In the genomic region with DNA sequence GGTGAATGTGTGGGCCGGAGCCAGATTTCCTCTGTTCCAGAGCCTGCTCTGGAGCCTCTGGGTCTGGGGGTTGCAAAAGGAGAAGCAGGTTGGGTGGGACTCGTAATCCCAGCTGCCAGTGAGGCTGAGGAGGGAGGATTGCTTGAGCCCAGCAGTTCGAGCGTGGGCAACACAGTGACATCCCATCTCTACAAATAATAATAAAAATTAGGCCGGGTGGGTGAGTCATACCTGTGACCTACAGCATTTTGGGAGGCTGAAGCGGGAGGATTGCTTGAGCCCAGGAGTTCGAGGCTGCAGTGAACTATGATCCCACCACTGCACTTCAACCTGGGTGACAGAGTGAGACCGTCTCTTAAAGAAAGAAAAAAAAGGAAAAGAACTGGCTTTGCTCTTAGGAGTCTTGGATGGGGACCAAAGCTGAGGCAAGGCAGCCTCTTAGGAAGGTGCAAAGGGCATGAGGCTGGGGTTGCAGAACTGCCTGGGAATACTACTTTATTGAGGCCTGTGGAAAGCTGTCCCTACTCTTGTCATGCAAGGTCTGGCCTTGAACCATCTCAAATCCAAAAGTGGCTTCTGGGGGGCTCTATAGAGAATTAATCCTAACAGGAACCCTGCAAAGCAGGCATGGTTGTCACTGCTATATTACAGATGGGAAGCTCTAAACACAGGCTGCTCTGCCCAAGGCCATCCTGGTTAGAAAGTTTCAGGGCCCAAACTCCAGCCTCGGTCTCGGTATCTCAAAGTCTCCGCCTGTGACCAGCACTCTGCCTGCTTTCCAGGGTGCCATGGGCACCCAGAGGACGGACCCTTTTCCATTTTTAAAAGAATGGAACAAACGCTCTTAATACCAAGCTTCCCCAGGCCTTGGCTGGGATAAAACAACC, we compare ENCODE assay signal across 1 cellular context.
TF ChIP-seq lines count a peak whose summit lies in the region.

No MANE protein-coding gene starts in this region.

TF ChIP-seq in HepG2, 621 proteins besides CTCF, POLR2A, EP300 and RAD21 (continued from another document and continues in another):
- TF ChIP-seq, protein P1, sequence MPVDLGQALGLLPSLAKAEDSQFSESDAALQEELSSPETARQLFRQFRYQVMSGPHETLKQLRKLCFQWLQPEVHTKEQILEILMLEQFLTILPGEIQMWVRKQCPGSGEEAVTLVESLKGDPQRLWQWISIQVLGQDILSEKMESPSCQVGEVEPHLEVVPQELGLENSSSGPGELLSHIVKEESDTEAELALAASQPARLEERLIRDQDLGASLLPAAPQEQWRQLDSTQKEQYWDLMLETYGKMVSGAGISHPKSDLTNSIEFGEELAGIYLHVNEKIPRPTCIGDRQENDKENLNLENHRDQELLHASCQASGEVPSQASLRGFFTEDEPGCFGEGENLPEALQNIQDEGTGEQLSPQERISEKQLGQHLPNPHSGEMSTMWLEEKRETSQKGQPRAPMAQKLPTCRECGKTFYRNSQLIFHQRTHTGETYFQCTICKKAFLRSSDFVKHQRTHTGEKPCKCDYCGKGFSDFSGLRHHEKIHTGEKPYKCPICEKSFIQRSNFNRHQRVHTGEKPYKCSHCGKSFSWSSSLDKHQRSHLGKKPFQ (CRISPR knock-in tag; IDR thresholded peaks at IDR 0.05; ENCODE audit: insufficient replicate concordance), result no peak
- no peak for TF ChIP-seq GABPA (IDR thresholded peaks at IDR 0.05; ENCODE audit: low read depth, low read length)
- TF ChIP-seq GABPA (CRISPR knock-in tag; IDR thresholded peaks at IDR 0.05; ENCODE audit: low read depth), result no peak
- peak; percentile 44 for TF ChIP-seq FOSL2 (CRISPR knock-in tag; IDR thresholded peaks at IDR 0.05)
- peak; percentile 47; the same call in 1 of the 2 replicates for TF ChIP-seq PHF21A (CRISPR knock-in tag; IDR thresholded peaks at IDR 0.05)
- TF ChIP-seq, protein P2, sequence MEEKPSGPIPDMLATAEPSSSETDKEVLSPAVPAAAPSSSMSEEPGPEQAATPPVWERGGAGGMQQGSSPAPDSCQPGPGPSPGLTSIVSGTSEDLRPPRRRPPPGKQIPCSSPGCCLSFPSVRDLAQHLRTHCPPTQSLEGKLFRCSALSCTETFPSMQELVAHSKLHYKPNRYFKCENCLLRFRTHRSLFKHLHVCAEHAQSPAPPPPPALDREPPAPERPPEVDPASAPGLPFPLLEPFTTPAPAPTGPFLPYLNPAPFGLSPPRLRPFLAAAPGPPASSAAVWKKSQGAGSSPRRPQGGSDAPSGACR (CRISPR knock-in tag; IDR thresholded peaks at IDR 0.05), result no peak
- TF ChIP-seq CCDC6 (CRISPR knock-in tag; IDR thresholded peaks at IDR 0.05), result no peak
- TF ChIP-seq, protein P3, sequence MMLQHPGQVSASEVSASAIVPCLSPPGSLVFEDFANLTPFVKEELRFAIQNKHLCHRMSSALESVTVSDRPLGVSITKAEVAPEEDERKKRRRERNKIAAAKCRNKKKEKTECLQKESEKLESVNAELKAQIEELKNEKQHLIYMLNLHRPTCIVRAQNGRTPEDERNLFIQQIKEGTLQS (CRISPR knock-in tag; IDR thresholded peaks at IDR 0.05), result no peak
- no peak for TF ChIP-seq POLR2AphosphoS5 (IDR thresholded peaks at IDR 0.05; ENCODE audit: low read depth, low read length)
- no peak for TF ChIP-seq SP140L (CRISPR knock-in tag; IDR thresholded peaks at IDR 0.05; ENCODE audit: borderline replicate concordance)
- 0 out of 2 replicates have a peak, but pooled peaks have one; percentile 21 for TF ChIP-seq ZNF430 (CRISPR knock-in tag; IDR thresholded peaks at IDR 0.05)
- TF ChIP-seq ZNF468 (CRISPR knock-in tag; IDR thresholded peaks at IDR 0.05), result no peak
- 0 out of 2 replicates have a peak, but pooled peaks have one; percentile 28 for TF ChIP-seq ZSCAN31 (CRISPR knock-in tag; IDR thresholded peaks at IDR 0.05; ENCODE audit: low read depth)
- TF ChIP-seq GATAD2A (CRISPR knock-in tag; IDR thresholded peaks at IDR 0.05), result no peak
- TF ChIP-seq, protein P4, sequence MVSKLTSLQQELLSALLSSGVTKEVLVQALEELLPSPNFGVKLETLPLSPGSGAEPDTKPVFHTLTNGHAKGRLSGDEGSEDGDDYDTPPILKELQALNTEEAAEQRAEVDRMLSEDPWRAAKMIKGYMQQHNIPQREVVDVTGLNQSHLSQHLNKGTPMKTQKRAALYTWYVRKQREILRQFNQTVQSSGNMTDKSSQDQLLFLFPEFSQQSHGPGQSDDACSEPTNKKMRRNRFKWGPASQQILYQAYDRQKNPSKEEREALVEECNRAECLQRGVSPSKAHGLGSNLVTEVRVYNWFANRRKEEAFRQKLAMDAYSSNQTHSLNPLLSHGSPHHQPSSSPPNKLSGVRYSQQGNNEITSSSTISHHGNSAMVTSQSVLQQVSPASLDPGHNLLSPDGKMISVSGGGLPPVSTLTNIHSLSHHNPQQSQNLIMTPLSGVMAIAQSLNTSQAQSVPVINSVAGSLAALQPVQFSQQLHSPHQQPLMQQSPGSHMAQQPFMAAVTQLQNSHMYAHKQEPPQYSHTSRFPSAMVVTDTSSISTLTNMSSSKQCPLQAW (CRISPR knock-in tag; IDR thresholded peaks at IDR 0.05), result no peak; the same call in 1 of the 2 replicates
- TF ChIP-seq, protein P5, sequence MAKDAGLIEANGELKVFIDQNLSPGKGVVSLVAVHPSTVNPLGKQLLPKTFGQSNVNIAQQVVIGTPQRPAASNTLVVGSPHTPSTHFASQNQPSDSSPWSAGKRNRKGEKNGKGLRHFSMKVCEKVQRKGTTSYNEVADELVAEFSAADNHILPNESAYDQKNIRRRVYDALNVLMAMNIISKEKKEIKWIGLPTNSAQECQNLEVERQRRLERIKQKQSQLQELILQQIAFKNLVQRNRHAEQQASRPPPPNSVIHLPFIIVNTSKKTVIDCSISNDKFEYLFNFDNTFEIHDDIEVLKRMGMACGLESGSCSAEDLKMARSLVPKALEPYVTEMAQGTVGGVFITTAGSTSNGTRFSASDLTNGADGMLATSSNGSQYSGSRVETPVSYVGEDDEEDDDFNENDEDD (CRISPR knock-in tag; IDR thresholded peaks at IDR 0.05; ENCODE audit: borderline replicate concordance), result no peak
- no peak for TF ChIP-seq ZNF180 (CRISPR knock-in tag; IDR thresholded peaks at IDR 0.05; ENCODE audit: borderline replicate concordance, low read depth)
- TF ChIP-seq NR3C1 (CRISPR knock-in tag; IDR thresholded peaks at IDR 0.05), result no peak
- TF ChIP-seq, protein P6, sequence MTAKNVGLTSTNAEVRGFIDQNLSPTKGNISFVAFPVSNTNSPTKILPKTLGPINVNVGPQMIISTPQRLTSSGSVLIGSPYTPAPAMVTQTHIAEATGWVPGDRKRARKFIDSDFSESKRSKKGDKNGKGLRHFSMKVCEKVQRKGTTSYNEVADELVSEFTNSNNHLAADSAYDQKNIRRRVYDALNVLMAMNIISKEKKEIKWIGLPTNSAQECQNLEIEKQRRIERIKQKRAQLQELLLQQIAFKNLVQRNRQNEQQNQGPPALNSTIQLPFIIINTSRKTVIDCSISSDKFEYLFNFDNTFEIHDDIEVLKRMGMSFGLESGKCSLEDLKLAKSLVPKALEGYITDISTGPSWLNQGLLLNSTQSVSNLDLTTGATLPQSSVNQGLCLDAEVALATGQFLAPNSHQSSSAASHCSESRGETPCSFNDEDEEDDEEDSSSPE (CRISPR knock-in tag; IDR thresholded peaks at IDR 0.05), result no peak
- TF ChIP-seq, protein P7, sequence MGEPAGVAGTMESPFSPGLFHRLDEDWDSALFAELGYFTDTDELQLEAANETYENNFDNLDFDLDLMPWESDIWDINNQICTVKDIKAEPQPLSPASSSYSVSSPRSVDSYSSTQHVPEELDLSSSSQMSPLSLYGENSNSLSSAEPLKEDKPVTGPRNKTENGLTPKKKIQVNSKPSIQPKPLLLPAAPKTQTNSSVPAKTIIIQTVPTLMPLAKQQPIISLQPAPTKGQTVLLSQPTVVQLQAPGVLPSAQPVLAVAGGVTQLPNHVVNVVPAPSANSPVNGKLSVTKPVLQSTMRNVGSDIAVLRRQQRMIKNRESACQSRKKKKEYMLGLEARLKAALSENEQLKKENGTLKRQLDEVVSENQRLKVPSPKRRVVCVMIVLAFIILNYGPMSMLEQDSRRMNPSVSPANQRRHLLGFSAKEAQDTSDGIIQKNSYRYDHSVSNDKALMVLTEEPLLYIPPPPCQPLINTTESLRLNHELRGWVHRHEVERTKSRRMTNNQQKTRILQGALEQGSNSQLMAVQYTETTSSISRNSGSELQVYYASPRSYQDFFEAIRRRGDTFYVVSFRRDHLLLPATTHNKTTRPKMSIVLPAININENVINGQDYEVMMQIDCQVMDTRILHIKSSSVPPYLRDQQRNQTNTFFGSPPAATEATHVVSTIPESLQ (CRISPR knock-in tag; conservative IDR thresholded peaks at IDR 0.05), result 0 out of 2 replicates have a peak, but pooled peaks have one; percentile 33
- peak; percentile 56 for TF ChIP-seq HNF4A (CRISPR knock-in tag; IDR thresholded peaks at IDR 0.05)
- TF ChIP-seq ATM (IDR thresholded peaks at IDR 0.05; ENCODE audit: borderline replicate concordance), result no peak
- no peak for TF ChIP-seq ETV6 (CRISPR knock-in tag; conservative IDR thresholded peaks at IDR 0.05)
- TF ChIP-seq, protein P8, sequence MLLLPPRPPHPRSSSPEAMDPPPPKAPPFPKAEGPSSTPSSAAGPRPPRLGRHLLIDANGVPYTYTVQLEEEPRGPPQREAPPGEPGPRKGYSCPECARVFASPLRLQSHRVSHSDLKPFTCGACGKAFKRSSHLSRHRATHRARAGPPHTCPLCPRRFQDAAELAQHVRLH (CRISPR knock-in tag; IDR thresholded peaks at IDR 0.05; ENCODE audit: borderline replicate concordance, low read depth), result no peak
- no peak for TF ChIP-seq KLF13 (CRISPR knock-in tag; IDR thresholded peaks at IDR 0.05)
- TF ChIP-seq SIN3A (IDR thresholded peaks at IDR 0.05; ENCODE audit: borderline replicate concordance, low read depth, low read length), result peak; percentile 39; the same call in 1 of the 2 replicates
- no peak for TF ChIP-seq ZNF7 (CRISPR knock-in tag; IDR thresholded peaks at IDR 0.05)
- TF ChIP-seq ZNF510 (CRISPR knock-in tag; IDR thresholded peaks at IDR 0.05; ENCODE audit: low read depth), result no peak
- no peak for TF ChIP-seq EHMT2 (IDR thresholded peaks at IDR 0.05; ENCODE audit: borderline replicate concordance, low read depth, low read length)
- no peak for TF ChIP-seq HDAC1 (CRISPR knock-in tag; IDR thresholded peaks at IDR 0.05)
- TF ChIP-seq, protein P9, sequence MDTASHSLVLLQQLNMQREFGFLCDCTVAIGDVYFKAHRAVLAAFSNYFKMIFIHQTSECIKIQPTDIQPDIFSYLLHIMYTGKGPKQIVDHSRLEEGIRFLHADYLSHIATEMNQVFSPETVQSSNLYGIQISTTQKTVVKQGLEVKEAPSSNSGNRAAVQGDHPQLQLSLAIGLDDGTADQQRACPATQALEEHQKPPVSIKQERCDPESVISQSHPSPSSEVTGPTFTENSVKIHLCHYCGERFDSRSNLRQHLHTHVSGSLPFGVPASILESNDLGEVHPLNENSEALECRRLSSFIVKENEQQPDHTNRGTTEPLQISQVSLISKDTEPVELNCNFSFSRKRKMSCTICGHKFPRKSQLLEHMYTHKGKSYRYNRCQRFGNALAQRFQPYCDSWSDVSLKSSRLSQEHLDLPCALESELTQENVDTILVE (CRISPR knock-in tag; IDR thresholded peaks at IDR 0.05), result no peak
- no peak for TF ChIP-seq GFI1 (CRISPR knock-in tag; IDR thresholded peaks at IDR 0.05; ENCODE audit: borderline replicate concordance)
- TF ChIP-seq, protein P10, sequence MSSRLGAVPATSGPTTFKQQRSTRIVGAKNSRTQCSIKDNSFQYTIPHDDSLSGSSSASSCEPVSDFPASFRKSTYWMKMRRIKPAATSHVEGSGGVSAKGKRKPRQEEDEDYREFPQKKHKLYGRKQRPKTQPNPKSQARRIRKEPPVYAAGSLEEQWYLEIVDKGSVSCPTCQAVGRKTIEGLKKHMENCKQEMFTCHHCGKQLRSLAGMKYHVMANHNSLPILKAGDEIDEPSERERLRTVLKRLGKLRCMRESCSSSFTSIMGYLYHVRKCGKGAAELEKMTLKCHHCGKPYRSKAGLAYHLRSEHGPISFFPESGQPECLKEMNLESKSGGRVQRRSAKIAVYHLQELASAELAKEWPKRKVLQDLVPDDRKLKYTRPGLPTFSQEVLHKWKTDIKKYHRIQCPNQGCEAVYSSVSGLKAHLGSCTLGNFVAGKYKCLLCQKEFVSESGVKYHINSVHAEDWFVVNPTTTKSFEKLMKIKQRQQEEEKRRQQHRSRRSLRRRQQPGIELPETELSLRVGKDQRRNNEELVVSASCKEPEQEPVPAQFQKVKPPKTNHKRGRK (CRISPR knock-in tag; IDR thresholded peaks at IDR 0.05), result no peak
- TF ChIP-seq, protein P11, sequence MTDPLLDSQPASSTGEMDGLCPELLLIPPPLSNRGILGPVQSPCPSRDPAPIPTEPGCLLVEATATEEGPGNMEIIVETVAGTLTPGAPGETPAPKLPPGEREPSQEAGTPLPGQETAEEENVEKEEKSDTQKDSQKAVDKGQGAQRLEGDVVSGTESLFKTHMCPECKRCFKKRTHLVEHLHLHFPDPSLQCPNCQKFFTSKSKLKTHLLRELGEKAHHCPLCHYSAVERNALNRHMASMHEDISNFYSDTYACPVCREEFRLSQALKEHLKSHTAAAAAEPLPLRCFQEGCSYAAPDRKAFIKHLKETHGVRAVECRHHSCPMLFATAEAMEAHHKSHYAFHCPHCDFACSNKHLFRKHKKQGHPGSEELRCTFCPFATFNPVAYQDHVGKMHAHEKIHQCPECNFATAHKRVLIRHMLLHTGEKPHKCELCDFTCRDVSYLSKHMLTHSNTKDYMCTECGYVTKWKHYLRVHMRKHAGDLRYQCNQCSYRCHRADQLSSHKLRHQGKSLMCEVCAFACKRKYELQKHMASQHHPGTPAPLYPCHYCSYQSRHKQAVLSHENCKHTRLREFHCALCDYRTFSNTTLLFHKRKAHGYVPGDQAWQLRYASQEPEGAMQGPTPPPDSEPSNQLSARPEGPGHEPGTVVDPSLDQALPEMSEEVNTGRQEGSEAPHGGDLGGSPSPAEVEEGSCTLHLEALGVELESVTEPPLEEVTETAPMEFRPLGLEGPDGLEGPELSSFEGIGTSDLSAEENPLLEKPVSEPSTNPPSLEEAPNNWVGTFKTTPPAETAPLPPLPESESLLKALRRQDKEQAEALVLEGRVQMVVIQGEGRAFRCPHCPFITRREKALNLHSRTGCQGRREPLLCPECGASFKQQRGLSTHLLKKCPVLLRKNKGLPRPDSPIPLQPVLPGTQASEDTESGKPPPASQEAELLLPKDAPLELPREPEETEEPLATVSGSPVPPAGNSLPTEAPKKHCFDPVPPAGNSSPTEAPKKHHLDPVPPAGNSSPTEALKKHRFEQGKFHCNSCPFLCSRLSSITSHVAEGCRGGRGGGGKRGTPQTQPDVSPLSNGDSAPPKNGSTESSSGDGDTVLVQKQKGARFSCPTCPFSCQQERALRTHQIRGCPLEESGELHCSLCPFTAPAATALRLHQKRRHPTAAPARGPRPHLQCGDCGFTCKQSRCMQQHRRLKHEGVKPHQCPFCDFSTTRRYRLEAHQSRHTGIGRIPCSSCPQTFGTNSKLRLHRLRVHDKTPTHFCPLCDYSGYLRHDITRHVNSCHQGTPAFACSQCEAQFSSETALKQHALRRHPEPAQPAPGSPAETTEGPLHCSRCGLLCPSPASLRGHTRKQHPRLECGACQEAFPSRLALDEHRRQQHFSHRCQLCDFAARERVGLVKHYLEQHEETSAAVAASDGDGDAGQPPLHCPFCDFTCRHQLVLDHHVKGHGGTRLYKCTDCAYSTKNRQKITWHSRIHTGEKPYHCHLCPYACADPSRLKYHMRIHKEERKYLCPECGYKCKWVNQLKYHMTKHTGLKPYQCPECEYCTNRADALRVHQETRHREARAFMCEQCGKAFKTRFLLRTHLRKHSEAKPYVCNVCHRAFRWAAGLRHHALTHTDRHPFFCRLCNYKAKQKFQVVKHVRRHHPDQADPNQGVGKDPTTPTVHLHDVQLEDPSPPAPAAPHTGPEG (CRISPR knock-in tag; IDR thresholded peaks at IDR 0.05), result no peak
- 0 out of 2 replicates have a peak, but pooled peaks have one; percentile 10 for TF ChIP-seq NR2C2 (CRISPR knock-in tag; IDR thresholded peaks at IDR 0.05; ENCODE audit: borderline replicate concordance)
- TF ChIP-seq TBX3 (IDR thresholded peaks at IDR 0.05; ENCODE audit: borderline replicate concordance), result no peak
- TF ChIP-seq ZNF660 (CRISPR knock-in tag; IDR thresholded peaks at IDR 0.05; ENCODE audit: borderline replicate concordance, low read depth), result no peak
